In the genomic region with DNA sequence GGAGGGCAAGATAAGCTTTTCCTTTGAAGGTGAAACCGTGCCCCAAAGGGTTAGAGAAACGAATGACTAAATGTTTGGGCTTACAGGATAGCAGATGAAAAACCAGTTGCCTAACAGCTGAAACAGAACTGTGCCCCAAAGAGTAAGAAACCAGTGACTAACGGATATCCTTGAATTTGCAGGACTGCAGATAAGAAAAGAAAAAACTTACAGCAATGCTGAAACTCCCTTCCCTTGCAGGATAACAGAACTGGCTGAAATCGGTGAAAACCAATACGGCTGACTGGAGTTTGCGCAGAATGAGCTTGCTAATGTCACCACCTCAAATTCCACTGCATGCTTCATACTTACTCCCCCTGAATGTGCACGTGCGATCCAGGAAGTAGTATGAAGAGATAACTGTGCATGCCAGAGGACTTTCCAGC, we compare ENCODE assay signal across 27 cellular contexts.
A peak's percentile ranks its signal among the peaks of the same experiment; 100 is the strongest.
DNase-seq lines count a peak whose midpoint lies in the region; ATAC-seq, FAIRE-seq and TF ChIP-seq lines count a peak whose summit lies in the region.
"Had no signal": no experiment of that assay in that cellular context is flagged by ENCODE, and none has a peak within 500 bp of the region (broad histone marks: within the 10 kb centered on the region; RNA-seq: fewer than 3 reads in every experiment).

No MANE protein-coding gene starts in this region.

- H3K27me3 ChIP-seq in DND-41 (ENCODE audit: insufficient read depth, low read length, poor library complexity), result peaks cover 12% of the 10 kb centered on the region
- peaks cover 8% of the 10 kb centered on the region for H3K27me3 ChIP-seq in RWPE2 (ENCODE audit: insufficient read depth, poor library complexity, severe bottlenecking)
- H3K27me3 ChIP-seq in keratinocyte (ENCODE audit: control insufficient read depth, extremely low read depth, insufficient read depth, low read length), result peaks cover 44% of the 10 kb centered on the region
- H3K27me3 ChIP-seq in psoas muscle (ENCODE audit: insufficient read depth in 3 of 3, low read length in 2 of 3), result peaks cover 0 to 37% (median 8%) of the 10 kb centered on the region in 3 donors
- H3K27me3 ChIP-seq: body of pancreas, uterus had no signal

- H3K9me3 ChIP-seq in DND-41 (ENCODE audit: insufficient read depth, low read length, severe bottlenecking) (no peaks in the 10 kb centered on the region), RWPE2 (ENCODE audit: severe bottlenecking) (no peaks in the 10 kb centered on the region), keratinocyte (ENCODE audit: control insufficient read depth, low read depth, low read length) (no peaks in the 10 kb centered on the region), psoas muscle (no peaks in the 10 kb centered on the region)
- H3K9me3 ChIP-seq: body of pancreas, uterus had no signal

- DNase-seq in DND-41 (peak; percentile 5), RWPE2 (ENCODE audit: low spot score) (no peak), dermis microvascular lymphatic vessel endothelial cell (ENCODE audit: low read depth in 2 of 2) (peak; percentile 7 to 27), keratinocyte (ENCODE audit: low read depth, low spot score) (no peak), islet precursor cell (no peak), psoas muscle (no peak), HT-29 (ENCODE audit: low spot score) (no peak)
- DNase-seq: ACHN; activated CD4-positive, alpha-beta T cell treated with anti-CD3 and anti-CD28 coated beads, Interleukin-2, amount 50 U/mL, for 1 hour; activated naive CD4-positive, alpha-beta T cell treated with anti-CD3 and anti-CD28 coated beads for 36 hours; activated T-cell treated with anti-CD3 and anti-CD28 coated beads, Interleukin-2, amount 50 U/mL, for 48 hours; body of pancreas; CD8-positive, alpha-beta T cell; GOT3; mesendoderm; NCI-H1092; NCI-H1694; SHP77 treated with DMSO at 0.1 percent for 48 hours; stimulated activated CD4-positive, alpha-beta T cell treated with anti-CD3 and anti-CD28 coated beads, Interleukin-2, amount 100 ng/mL, for 48 hours; stimulated activated naive CD8-positive, alpha-beta T cell treated with anti-CD3 and anti-CD28 coated beads, Interleukin-15, amount 100 ng/mL, for 72 hours; SW 1271; T-helper 9 cell; uterus; WERI-Rb-1 had no signal

- H3K4me3 ChIP-seq in DND-41 (ENCODE audit: low read depth in 1 of 2, low read length in 2 of 2) (no peak overlapping the region), RWPE2 (ENCODE audit: severe bottlenecking) (no peak overlapping the region), keratinocyte (ENCODE audit: control insufficient read depth in 2 of 3, extremely low read depth in 1 of 3, insufficient read depth in 2 of 3, low read depth in 1 of 3, low read length in 3 of 3) (no peak overlapping the region), psoas muscle (no peak overlapping the region)
- H3K4me3 ChIP-seq: body of pancreas, uterus had no signal

- ATAC-seq in DND-41 (ENCODE audit: insufficient read depth, low read depth) (0 out of 3 replicates have a peak, but pooled peaks have one; percentile 40), RWPE2 (ENCODE audit: low read depth) (peak; percentile 86), psoas muscle (no peak)
- ATAC-seq: body of pancreas; CD8-positive, alpha-beta T cell; Panc1; sciatic nerve; stimulated activated naive CD8-positive, alpha-beta T cell treated with anti-CD3 and anti-CD28 coated beads, Interleukin-15, amount 100 ng/mL, for 72 hours had no signal

- no peak overlapping the region for H2AFZ ChIP-seq in DND-41 (ENCODE audit: low read depth, low read length)
- no peak overlapping the region for H2AFZ ChIP-seq in keratinocyte (ENCODE audit: control insufficient read depth, low read length)
- H2AFZ ChIP-seq: parathyroid adenoma had no signal

- no peaks in the 10 kb centered on the region; the same call in 1 of the 2 replicates for H3K4me1 ChIP-seq in DND-41 (ENCODE audit: insufficient read depth, low read length)
- H3K4me1 ChIP-seq in RWPE2 (ENCODE audit: insufficient read depth, poor library complexity, severe bottlenecking), result peaks cover 8% of the 10 kb centered on the region
- H3K4me1 ChIP-seq in keratinocyte (ENCODE audit: control insufficient read depth, extremely low read depth, insufficient read depth, low read length), result peaks cover 7% of the 10 kb centered on the region
- no peaks in the 10 kb centered on the region for H3K4me1 ChIP-seq in psoas muscle
- H3K4me1 ChIP-seq: body of pancreas, parathyroid adenoma, uterus had no signal

- no peaks in the 10 kb centered on the region for H3K9me1 ChIP-seq in keratinocyte (ENCODE audit: control insufficient read depth, extremely low read depth, insufficient read depth, low read length)

- peak; percentile 68 for FAIRE-seq in keratinocyte (lab: Jason Lieb, UNC)

- no peak overlapping the region for H3K27ac ChIP-seq in DND-41 (ENCODE audit: low read length)
- no peak overlapping the region for H3K27ac ChIP-seq in RWPE2 (ENCODE audit: poor library complexity, severe bottlenecking)
- no peak overlapping the region for H3K27ac ChIP-seq in keratinocyte (ENCODE audit: control insufficient read depth, insufficient read depth, low read length)
- no peak overlapping the region for H3K27ac ChIP-seq in psoas muscle
- H3K27ac ChIP-seq: body of pancreas, parathyroid adenoma, uterus, WERI-Rb-1 had no signal

- dilution Hi-C loops in keratinocyte (cut with MboI; ENCODE audit: extremely low pct_ligation_motif_present, low sequenced_read_pairs), result no loop called here

- intact Hi-C loops in psoas muscle (cut with DNase I), result no loop called here

- H3K36me3 ChIP-seq in DND-41 (ENCODE audit: insufficient read depth, low read length) (no peaks in the 10 kb centered on the region), RWPE2 (ENCODE audit: low read depth) (no peaks in the 10 kb centered on the region), keratinocyte (ENCODE audit: control insufficient read depth in 2 of 2, extremely low read depth in 1 of 2, insufficient read depth in 2 of 2, low read length in 2 of 2) (no peaks in the 10 kb centered on the region), psoas muscle (ENCODE audit: insufficient read depth in 1 of 2, low read depth in 1 of 2) (no peaks in the 10 kb centered on the region)
- H3K36me3 ChIP-seq: uterus, WERI-Rb-1 had no signal

- H3K9ac ChIP-seq in DND-41 (ENCODE audit: low read depth, low read length) (no peak overlapping the region), keratinocyte (ENCODE audit: control insufficient read depth, extremely low read depth, insufficient read depth, low read length) (no peak overlapping the region)
- H3K9ac ChIP-seq: parathyroid adenoma had no signal

- no peaks in the 10 kb centered on the region for H3K79me2 ChIP-seq in DND-41 (ENCODE audit: insufficient read depth, low read length)
- no peaks in the 10 kb centered on the region for H3K79me2 ChIP-seq in keratinocyte (ENCODE audit: control insufficient read depth, insufficient read depth, low read length)
- H3K79me2 ChIP-seq: parathyroid adenoma had no signal

- 65 to 68% (median 65%) methylated on average over 8 of the region's 8 CpGs for WGBS in psoas muscle, 3 donors

- TF ChIP-seq CTCF in DND-41 (IDR thresholded peaks at IDR 0.05; ENCODE audit: borderline replicate concordance, extremely low read depth, low read length, poor library complexity, severe bottlenecking), result no peak
- no peak for TF ChIP-seq CTCF in RWPE2 (IDR thresholded peaks at IDR 0.05; ENCODE audit: poor library complexity, severe bottlenecking)
- TF ChIP-seq CTCF in keratinocyte (optimal IDR thresholded peaks at IDR 0.05 in 1 of 3, IDR thresholded peaks at IDR 0.05 in 1 of 3, conservative IDR thresholded peaks at IDR 0.05 in 1 of 3; ENCODE audit: extremely low read depth in 1 of 3, insufficient read depth in 2 of 3, low read length in 3 of 3), result no peak
- no peak for TF ChIP-seq CTCF in psoas muscle (IDR thresholded peaks at IDR 0.05)

- H3K4me2 ChIP-seq in DND-41 (ENCODE audit: insufficient read depth, low read length), result no peak overlapping the region
- H3K4me2 ChIP-seq in keratinocyte (ENCODE audit: control insufficient read depth, extremely low read depth, insufficient read depth, low read depth, low read length), result peak overlapping the region; percentile 1

- H4K20me1 ChIP-seq in DND-41 (ENCODE audit: insufficient read depth, low read length), result no peaks in the 10 kb centered on the region; the same call in 1 of the 2 replicates
- H4K20me1 ChIP-seq in keratinocyte (ENCODE audit: control insufficient read depth, extremely low read depth, insufficient read depth, low read length), result no peaks in the 10 kb centered on the region

Comparison
In these comparisons a context has a peak if more than half of its experiments do, and no peak if none do; other contexts are left out.
1. ATAC-seq: peak in DND-41 (single experiment) and RWPE2 (single experiment); none in psoas muscle (0 of 4).
2. DNase-seq: peak in DND-41 (single experiment) and dermis microvascular lymphatic vessel endothelial cell (2 of 2); none in RWPE2 (single experiment), keratinocyte (single experiment), islet precursor cell (single experiment), psoas muscle (0 of 2) and HT-29 (single experiment).